ENCODE assay signal across 1 cellular context in genomic region chr12:55636116-55636655, GRCh38.
TF ChIP-seq lines count a peak whose summit lies in the region.

No MANE protein-coding gene starts in this region.

TF ChIP-seq in GM12878, 131 proteins besides CTCF, POLR2A, EP300 and RAD21:
- no peak for TF ChIP-seq RELB (IDR thresholded peaks at IDR 0.05; ENCODE audit: low read depth)
- TF ChIP-seq FOS (IDR thresholded peaks at IDR 0.05; ENCODE audit: borderline replicate concordance, extremely low read depth, insufficient read length), result no peak
